ENCODE assay signal across 15 cellular contexts in genomic region chr17:64538508-64539120, GRCh38. TPM values are rescaled to one million over a fixed set of nuclear protein-coding genes. Genes with fewer than 3 reads are reported as not detected.
DNase-seq lines count a peak whose midpoint lies in the region; ATAC-seq and TF ChIP-seq lines count a peak whose summit lies in the region.
"Had no signal": no experiment of that assay in that cellular context is flagged by ENCODE, and none has a peak within 500 bp of the region (broad histone marks: within the 10 kb centered on the region; RNA-seq: fewer than 3 reads in every experiment).

No MANE protein-coding gene starts in this region.

- H3K9me2 ChIP-seq in HCT116 (ENCODE audit: insufficient read depth) = no peaks in the 10 kb centered on the region

- H3K79me1 ChIP-seq in neuronal stem cell (ENCODE audit: low read depth, low read length) = no peaks in the 10 kb centered on the region

- no peak overlapping the region for H3K4me3 Mint-ChIP-seq in activated CD4-positive, alpha-beta T cell treated with anti-CD3 and anti-CD28 coated beads for 36 hours
- H3K4me3 Mint-ChIP-seq in activated naive CD8-positive, alpha-beta T cell treated with anti-CD3 and anti-CD28 coated beads, Interleukin-2, amount 50 U/mL, for 24 hours = no peak overlapping the region
- no peak overlapping the region for H3K4me3 Mint-ChIP-seq in naive thymus-derived CD8-positive, alpha-beta T cell
- H3K4me3 Mint-ChIP-seq: dendritic cell treated with granulocyte-macrophage colony-stimulating factor and Interleukin-4, amounts not matched to agents 40 ng/mL and 50 ng/mL, for 4 days had no signal

- POLR2A ChIA-PET in activated CD4-positive, alpha-beta T cell treated with anti-CD3 and anti-CD28 coated beads for 36 hours (lab: Charles Lee) = no interaction called here
- POLR2A ChIA-PET in HCT116 (lab: Charles Lee) = interaction anchor here (1.2 kb wide), 1 partner anchor 32 kb away, joined by 7 read pairs; the partner anchor contains the start of genes CEP95 and DDX5
- POLR2A ChIA-PET in naive thymus-derived CD8-positive, alpha-beta T cell (lab: Charles Lee) = interaction anchor here (0.9 kb wide), 1 partner anchor 198 kb away, joined by 6 read pairs; no protein-coding TSS in a partner anchor

- TF ChIP-seq CTCF in HCT116 (IDR thresholded peaks at IDR 0.05 in 2 of 3, conservative IDR thresholded peaks at IDR 0.05 in 1 of 3; ENCODE audit: borderline replicate concordance in 1 of 3, insufficient read depth in 1 of 3, low read depth in 2 of 3, low read length in 2 of 3) = no peak

- H4K91ac ChIP-seq in neuronal stem cell (ENCODE audit: low read depth, low read length, poor library complexity) = no peak overlapping the region

- no peak for TF ChIP-seq RAD21 in HCT116 (IDR thresholded peaks at IDR 0.05; ENCODE audit: low read depth)

- H3K18ac ChIP-seq in neuronal stem cell (ENCODE audit: low read length) = no peak overlapping the region

- H2AK5ac ChIP-seq in neuronal stem cell (ENCODE audit: low read depth, low read length) = no peak overlapping the region

- peaks cover 33% of the 10 kb centered on the region for H3K36me3 Mint-ChIP-seq in activated CD4-positive, alpha-beta T cell treated with anti-CD3 and anti-CD28 coated beads for 36 hours (ENCODE audit: low read depth)
- H3K36me3 Mint-ChIP-seq in activated naive CD8-positive, alpha-beta T cell treated with anti-CD3 and anti-CD28 coated beads, Interleukin-2, amount 50 U/mL, for 24 hours (ENCODE audit: low read depth) = peaks cover 33% of the 10 kb centered on the region
- peaks cover 0 to 72% (median 3%) of the 10 kb centered on the region in 3 donors for H3K36me3 Mint-ChIP-seq in naive thymus-derived CD8-positive, alpha-beta T cell

- H3K9me3 Mint-ChIP-seq in activated CD4-positive, alpha-beta T cell treated with anti-CD3 and anti-CD28 coated beads for 36 hours (ENCODE audit: low read depth) = no peaks in the 10 kb centered on the region
- H3K9me3 Mint-ChIP-seq in activated naive CD8-positive, alpha-beta T cell treated with anti-CD3 and anti-CD28 coated beads, Interleukin-2, amount 50 U/mL, for 24 hours = no peaks in the 10 kb centered on the region
- no peaks in the 10 kb centered on the region for H3K9me3 Mint-ChIP-seq in naive thymus-derived CD8-positive, alpha-beta T cell
- H3K9me3 Mint-ChIP-seq: dendritic cell treated with granulocyte-macrophage colony-stimulating factor and Interleukin-4, amounts not matched to agents 40 ng/mL and 50 ng/mL, for 4 days had no signal

- peaks cover 6% of the 10 kb centered on the region; the same call in 1 of the 2 replicates for H4K20me1 ChIP-seq in HCT116 (ENCODE audit: insufficient read depth)

- H3K4me2 ChIP-seq in HCT116 (ENCODE audit: low read length) (no peak overlapping the region), neuronal stem cell (ENCODE audit: insufficient read depth, low read length, poor library complexity, severe bottlenecking) (no peak overlapping the region)

- no peaks in the 10 kb centered on the region for H3K4me1 ChIP-seq in HCT116 (ENCODE audit: control insufficient read depth in 1 of 2, insufficient read depth in 2 of 2, low read length in 2 of 2)
- H3K4me1 ChIP-seq in neuronal stem cell (ENCODE audit: control insufficient read depth in 2 of 2, insufficient read depth in 1 of 2, low read depth in 1 of 2, low read length in 2 of 2) = no peaks in the 10 kb centered on the region
- H3K4me1 ChIP-seq: thyroid gland had no signal

- H3K4ac ChIP-seq in neuronal stem cell (ENCODE audit: low read length) = no peak overlapping the region

- peak overlapping the region; percentile 41 for H3K27ac Mint-ChIP-seq in activated CD4-positive, alpha-beta T cell treated with anti-CD3 and anti-CD28 coated beads for 36 hours
- H3K27ac Mint-ChIP-seq in activated naive CD8-positive, alpha-beta T cell treated with anti-CD3 and anti-CD28 coated beads, Interleukin-2, amount 50 U/mL, for 24 hours = peak overlapping the region; percentile 15
- peak overlapping the region; percentile 5 to 85 (median 58) for H3K27ac Mint-ChIP-seq in naive thymus-derived CD8-positive, alpha-beta T cell

- CTCF ChIA-PET in activated CD4-positive, alpha-beta T cell treated with anti-CD3 and anti-CD28 coated beads for 36 hours (lab: Charles Lee) = interaction anchor here (0.6 to 1.2 kb wide), 2 partner anchors 16 to 71 kb away, joined by 3 to 4 read pairs; no protein-coding TSS in a partner anchor
- CTCF ChIA-PET in HCT116 (lab: Charles Lee) = no interaction called here

- H3K4me3 ChIP-seq in HCT116 (replicated peaks in 1 of 2; ENCODE audit: low read depth in 1 of 2, low read length in 2 of 2) (no peak overlapping the region), neuronal stem cell (ENCODE audit: low read length in 2 of 2) (no peak overlapping the region)
- H3K4me3 ChIP-seq: lung, ovary, thyroid gland had no signal

- no peak overlapping the region for H2BK12ac ChIP-seq in neuronal stem cell (ENCODE audit: low read length)

- H3K9ac ChIP-seq in HCT116 (ENCODE audit: low read length) = no peak overlapping the region
- H3K9ac ChIP-seq in neuronal stem cell (ENCODE audit: low read depth, low read length, poor library complexity) = no peak overlapping the region

- H2BK5ac ChIP-seq in neuronal stem cell (ENCODE audit: low read length) = no peak overlapping the region

- no peak overlapping the region for H2BK15ac ChIP-seq in neuronal stem cell (ENCODE audit: low read length)

- no peaks in the 10 kb centered on the region for H3K79me2 ChIP-seq in HCT116 (ENCODE audit: insufficient read depth, low read length)

- peaks cover 18% of the 10 kb centered on the region for H3K4me1 Mint-ChIP-seq in activated CD4-positive, alpha-beta T cell treated with anti-CD3 and anti-CD28 coated beads for 36 hours
- H3K4me1 Mint-ChIP-seq in activated naive CD8-positive, alpha-beta T cell treated with anti-CD3 and anti-CD28 coated beads, Interleukin-2, amount 50 U/mL, for 24 hours = peaks cover 3% of the 10 kb centered on the region
- peaks cover 0 to 9% (median 2%) of the 10 kb centered on the region in 4 donors for H3K4me1 Mint-ChIP-seq in naive thymus-derived CD8-positive, alpha-beta T cell

- no peak for DNase-seq in activated CD4-positive, alpha-beta T cell treated with anti-CD3 and anti-CD28 coated beads for 36 hours
- DNase-seq in activated CD4-positive, alpha-beta T cell treated with anti-CD3 and anti-CD28 coated beads, Interleukin-2, amount 50 U/mL, for 1 hour = no peak
- DNase-seq in HCT116 (ENCODE audit: low read depth, low spot score) (no peak), neuronal stem cell (ENCODE audit: low spot score) (no peak)
- no peak for DNase-seq in activated naive CD8-positive, alpha-beta T cell treated with anti-CD3 and anti-CD28 coated beads, Interleukin-2, amount 50 U/mL, for 24 hours
- DNase-seq in naive thymus-derived CD8-positive, alpha-beta T cell = no peak
- DNase-seq: NCI-H748 treated with DMSO at 0.1 percent for 48 hours; ovary; stimulated activated CD4-positive, alpha-beta T cell treated with anti-CD3 and anti-CD28 coated beads, Interleukin-12 subunit alpha, Interleukin-12 subunit beta, amount 100 ng/mL, for 4 hours; T-helper 9 cell; thyroid gland had no signal

- TF ChIP-seq POLR2A in HCT116 (IDR thresholded peaks at IDR 0.05; ENCODE audit: borderline replicate concordance, extremely low read depth, insufficient read depth, insufficient read length) = no peak

- H3K36me3 ChIP-seq in HCT116 (ENCODE audit: control insufficient read depth in 1 of 2, insufficient read depth in 2 of 2, low read length in 2 of 2) = peaks cover 45 to 76% of the 10 kb centered on the region in 2 experiments
- H3K36me3 ChIP-seq in neuronal stem cell (replicated peaks in 1 of 2; ENCODE audit: control insufficient read depth in 2 of 2, insufficient read depth in 2 of 2, low read length in 2 of 2) = peaks cover 25 to 91% of the 10 kb centered on the region in 2 donors
- H3K36me3 ChIP-seq: ovary had no signal

- H3K27me3 ChIP-seq in HCT116 (ENCODE audit: insufficient read depth, low read length) = no peaks in the 10 kb centered on the region
- H3K27me3 ChIP-seq in neuronal stem cell (ENCODE audit: control insufficient read depth in 3 of 3, insufficient read depth in 3 of 3, low read depth in 1 of 3, low read length in 3 of 3) = no peaks in the 10 kb centered on the region
- H3K27me3 ChIP-seq: ovary, thyroid gland had no signal

- H2AFZ ChIP-seq in HCT116 (ENCODE audit: low read depth, low read length, poor library complexity, severe bottlenecking) (no peak overlapping the region), neuronal stem cell (ENCODE audit: low read length) (no peak overlapping the region)

- RAD21 ChIA-PET in HCT116 (lab: Charles Lee; ENCODE audit: low non-redundant PET in 1 of 2, low total read pairs in 2 of 2, uncharacterized antibody in 2 of 2, unreplicated experiment in 2 of 2) = interaction anchor here in 1 of 2 experiments (1.0 kb wide), 1 partner anchor 119 kb away, joined by 3 read pairs; no protein-coding TSS in a partner anchor

- intact Hi-C loops in activated CD4-positive, alpha-beta T cell treated with anti-CD3 and anti-CD28 coated beads for 36 hours (cut with DNase I, micrococcal nuclease) = no loop called here
- intact Hi-C loops in HCT116 (cut with micrococcal nuclease) = no loop called here

- WGBS in neuronal stem cell (ENCODE audit: extremely low coverage in 2 of 2, insufficient read length in 2 of 2, insufficient replicate concordance in 1 of 2), 2 donors = no CpG with 5 or more reads among the region's 7 CpGs

- H3K9me3 ChIP-seq in HCT116 (ENCODE audit: control insufficient read depth in 1 of 2, insufficient read depth in 1 of 2, low read depth in 1 of 2, low read length in 2 of 2) = no peaks in the 10 kb centered on the region
- no peaks in the 10 kb centered on the region for H3K9me3 ChIP-seq in neuronal stem cell (replicated peaks in 1 of 2; ENCODE audit: control insufficient read depth in 2 of 2, insufficient read depth in 1 of 2, low read depth in 1 of 2, low read length in 2 of 2)
- H3K9me3 ChIP-seq: ovary, thyroid gland had no signal

- no peak overlapping the region for H2BK120ac ChIP-seq in neuronal stem cell (ENCODE audit: low read depth, low read length)

- no peak for ATAC-seq in activated CD4-positive, alpha-beta T cell treated with anti-CD3 and anti-CD28 coated beads for 36 hours
- ATAC-seq in HCT116 (peak; percentile 24; the same call in 1 of the 2 replicates), GM21786 (IDR thresholded peaks at IDR 0.05; ENCODE audit: unreplicated experiment) (no peak)
- ATAC-seq in activated naive CD8-positive, alpha-beta T cell treated with anti-CD3 and anti-CD28 coated beads, Interleukin-2, amount 50 U/mL, for 24 hours = no peak
- ATAC-seq in naive thymus-derived CD8-positive, alpha-beta T cell = peak; percentile 16 to 29
- ATAC-seq in activated CD4-positive, CD25-positive, alpha-beta regulatory T cell treated with anti-CD3 and anti-CD28 coated beads, Interleukin-2, amount 50 U/mL, for 24 hours = no peak

- H3K14ac ChIP-seq in neuronal stem cell (ENCODE audit: low read length) = no peak overlapping the region

- H3K23ac ChIP-seq in neuronal stem cell (ENCODE audit: low read depth, low read length, poor library complexity) = no peak overlapping the region

- H4K8ac ChIP-seq in neuronal stem cell (ENCODE audit: low read depth, low read length) = no peak overlapping the region

- H3K27ac ChIP-seq in HCT116 (ENCODE audit: low read depth, low read length) (no peak overlapping the region), neuronal stem cell (replicated peaks; ENCODE audit: low read length) (no peak overlapping the region)
- H3K27ac ChIP-seq: thyroid gland had no signal

- H3K27me3 Mint-ChIP-seq in activated CD4-positive, alpha-beta T cell treated with anti-CD3 and anti-CD28 coated beads for 36 hours = no peaks in the 10 kb centered on the region
- H3K27me3 Mint-ChIP-seq in activated naive CD8-positive, alpha-beta T cell treated with anti-CD3 and anti-CD28 coated beads, Interleukin-2, amount 50 U/mL, for 24 hours = no peaks in the 10 kb centered on the region
- H3K27me3 Mint-ChIP-seq in naive thymus-derived CD8-positive, alpha-beta T cell = no peaks in the 10 kb centered on the region
- H3K27me3 Mint-ChIP-seq: dendritic cell treated with granulocyte-macrophage colony-stimulating factor and Interleukin-4, amounts not matched to agents 40 ng/mL and 50 ng/mL, for 4 days had no signal

- BruUV-seq in HCT116 (replicated peaks; lab: Mats Ljungman, UMichigan) = no TSS peak

RNA-seq across cellular contexts. Expression of gene CEP95, which starts 31.8 kb away (rescaled TPM):
- 10 to 100 TPM; 40.5 to 42.8 TPM for total RNA-seq in activated CD4-positive, alpha-beta T cell treated with anti-CD3 and anti-CD28 coated beads for 36 hours
- 77.0 TPM for total RNA-seq in HCT116 (2021; ENCODE audit: unreplicated experiment)
- polyA plus RNA-seq in HCT116 (2012) = 53.0 and 62.1 TPM in 2 replicates
- total RNA-seq in naive thymus-derived CD8-positive, alpha-beta T cell = 100 to 1,000 TPM; 143 to 153 TPM
- 10 to 100 TPM in 1 of 3 donors, 1 to 10 TPM in 2; 8.6 to 20.1 (median 9.0) TPM for polyA plus RNA-seq in naive thymus-derived CD8-positive, alpha-beta T cell
- 50.3 TPM for polyA plus RNA-seq in neuronal stem cell (2013, experiment 1 of 2)
- 51.8 TPM for polyA plus RNA-seq in neuronal stem cell (2013, experiment 2 of 2)

RNA-seq across cellular contexts. Expression of gene DDX5, which starts 32.5 kb away (rescaled TPM):
- total RNA-seq in activated CD4-positive, alpha-beta T cell treated with anti-CD3 and anti-CD28 coated beads for 36 hours = 100 to 1,000 TPM; 575 TPM
- 798 TPM for total RNA-seq in HCT116 (2021; ENCODE audit: unreplicated experiment)
- 376 and 416 TPM in 2 replicates for polyA plus RNA-seq in HCT116 (2012)
- 1,000 to 10,000 TPM; 2,287 to 2,312 TPM for total RNA-seq in naive thymus-derived CD8-positive, alpha-beta T cell
- polyA plus RNA-seq in naive thymus-derived CD8-positive, alpha-beta T cell = 1,000 to 10,000 TPM; 1,055 to 1,400 (median 1,067) TPM
- 616 TPM for polyA plus RNA-seq in neuronal stem cell (2013, experiment 1 of 2)
- polyA plus RNA-seq in neuronal stem cell (2013, experiment 2 of 2) = 618 TPM

RNA-seq across cellular contexts. Expression of gene POLG2, which starts 41.8 kb away (rescaled TPM):
- 10 to 100 TPM; 26.9 to 30.2 TPM for total RNA-seq in activated CD4-positive, alpha-beta T cell treated with anti-CD3 and anti-CD28 coated beads for 36 hours
- 51.5 TPM for total RNA-seq in HCT116 (2021; ENCODE audit: unreplicated experiment)
- 14.8 and 19.2 TPM in 2 replicates for polyA plus RNA-seq in HCT116 (2012)
- total RNA-seq in naive thymus-derived CD8-positive, alpha-beta T cell = 10 to 100 TPM; 72.3 to 76.0 TPM
- 1 to 10 TPM; 6.4 to 8.6 (median 7.1) TPM for polyA plus RNA-seq in naive thymus-derived CD8-positive, alpha-beta T cell
- 16.1 TPM for polyA plus RNA-seq in neuronal stem cell (2013, experiment 1 of 2)
- 16.8 TPM for polyA plus RNA-seq in neuronal stem cell (2013, experiment 2 of 2)

Comparison
In these comparisons a context has a peak if more than half of its experiments do, and no peak if none do; other contexts are left out.
1. ATAC-seq: peak in HCT116 (single experiment) and naive thymus-derived CD8-positive, alpha-beta T cell (2 of 2); none in activated CD4-positive, alpha-beta T cell treated with anti-CD3 and anti-CD28 coated beads for 36 hours (single experiment), activated naive CD8-positive, alpha-beta T cell treated with anti-CD3 and anti-CD28 coated beads, Interleukin-2, amount 50 U/mL, for 24 hours (single experiment), activated CD4-positive, CD25-positive, alpha-beta regulatory T cell treated with anti-CD3 and anti-CD28 coated beads, Interleukin-2, amount 50 U/mL, for 24 hours (0 of 2) and GM21786 (single experiment).
2. Peak in every context shown above with its lines, with median percentiles within 50 percentile points of each other: H3K27ac Mint-ChIP-seq.